8 cellular contexts compared by ENCODE assay signal in genomic region chr3:48503406-48504050, GRCh38. TPM values are rescaled to one million over a fixed set of nuclear protein-coding genes. Genes with fewer than 3 reads are reported as not detected.
DNase-seq lines count a peak whose midpoint lies in the region; ATAC-seq and TF ChIP-seq lines count a peak whose summit lies in the region.

No MANE protein-coding gene starts in this region.

- peak overlapping the region; percentile 69 to 94 for H3K27ac Mint-ChIP-seq in activated naive CD4-positive, alpha-beta T cell treated with anti-CD3 and anti-CD28 coated beads, Interleukin-2, amount 50 U/mL, for 72 hours

- DNase-seq in activated CD4-positive, alpha-beta T cell treated with anti-CD3 and anti-CD28 coated beads for 48 hours, result peak; percentile 32
- DNase-seq in activated CD4-positive, alpha-beta T cell treated with anti-CD3 and anti-CD28 coated beads, Interleukin-2, amount 50 U/mL, for 1 hour, result no peak
- no peak for DNase-seq in activated naive CD4-positive, alpha-beta T cell treated with anti-CD3 and anti-CD28 coated beads, Interleukin-2, amount 50 U/mL, for 72 hours (ENCODE audit: low spot score in 2 of 2)
- DNase-seq in left ventricle myocardium inferior (peak; percentile 42), renal cortical epithelial cell (ENCODE audit: low read depth) (peak; percentile 43), inferior parietal cortex (ENCODE audit: extremely low spot score) (no peak)

- H3K4me1 ChIP-seq in left ventricle myocardium inferior, result peaks cover 39% of the 10 kb centered on the region

- peaks cover under 1 to 2% of the 10 kb centered on the region in 2 donors for H3K36me3 Mint-ChIP-seq in activated naive CD4-positive, alpha-beta T cell treated with anti-CD3 and anti-CD28 coated beads, Interleukin-2, amount 50 U/mL, for 72 hours

- intact Hi-C loops in left ventricle myocardium inferior (cut with micrococcal nuclease), result no loop called here

- peak overlapping the region; percentile 79 for H3K4me3 ChIP-seq in left ventricle myocardium inferior

- no peaks in the 10 kb centered on the region for H3K9me3 Mint-ChIP-seq in activated naive CD4-positive, alpha-beta T cell treated with anti-CD3 and anti-CD28 coated beads, Interleukin-2, amount 50 U/mL, for 72 hours

- no peak for TF ChIP-seq CTCF in left ventricle myocardium inferior (IDR thresholded peaks at IDR 0.05; ENCODE audit: borderline replicate concordance)

- ATAC-seq in activated naive CD4-positive, alpha-beta T cell treated with anti-CD3 and anti-CD28 coated beads, Interleukin-2, amount 50 U/mL, for 72 hours, result no peak
- ATAC-seq in HG02885 (IDR thresholded peaks at IDR 0.05; ENCODE audit: poor library complexity, unreplicated experiment) (no peak), HG03045 (IDR thresholded peaks at IDR 0.05; ENCODE audit: unreplicated experiment) (no peak)

- H3K27me3 ChIP-seq in left ventricle myocardium inferior (ENCODE audit: low read depth), result no peaks in the 10 kb centered on the region

- H3K27ac ChIP-seq in left ventricle myocardium inferior (replicated peaks), result peak overlapping the region; percentile 96

- peaks cover 6% of the 10 kb centered on the region for H3K36me3 ChIP-seq in left ventricle myocardium inferior

- no peaks in the 10 kb centered on the region for H3K9me3 ChIP-seq in left ventricle myocardium inferior (replicated peaks)

RNA-seq across cellular contexts. Expression of gene SHISA5, which starts 0.4 kb away (rescaled TPM):
- 10 to 100 TPM; 64.0 to 75.3 TPM for total RNA-seq in activated naive CD4-positive, alpha-beta T cell treated with anti-CD3 and anti-CD28 coated beads, Interleukin-2, amount 50 U/mL, for 72 hours
- total RNA-seq in left ventricle myocardium inferior, result 47.3 TPM
- 116 and 143 TPM in 2 replicates for total RNA-seq in renal cortical epithelial cell

RNA-seq across cellular contexts. Expression of gene PFKFB4, which starts 53.1 kb away (rescaled TPM):
- 100 to 1,000 TPM in 1 of 2 donors, 1 to 10 TPM in 1; 6.3 to 139 TPM for total RNA-seq in activated naive CD4-positive, alpha-beta T cell treated with anti-CD3 and anti-CD28 coated beads, Interleukin-2, amount 50 U/mL, for 72 hours
- total RNA-seq in left ventricle myocardium inferior (1.5 TPM), renal cortical epithelial cell (11.3 and 38.2 TPM in 2 replicates)

RNA-seq across cellular contexts. Expression of gene ATRIP, which starts 57.0 kb away (rescaled TPM):
- 10 to 100 TPM; 10.1 to 15.9 TPM for total RNA-seq in activated naive CD4-positive, alpha-beta T cell treated with anti-CD3 and anti-CD28 coated beads, Interleukin-2, amount 50 U/mL, for 72 hours
- total RNA-seq in left ventricle myocardium inferior (4.3 TPM), renal cortical epithelial cell (4.3 and 5.2 TPM in 2 replicates)

Comparison
In these comparisons a context has a peak if more than half of its experiments do, and no peak if none do; other contexts are left out.
1. DNase-seq: peak in activated CD4-positive, alpha-beta T cell treated with anti-CD3 and anti-CD28 coated beads for 48 hours (single experiment), left ventricle myocardium inferior (single experiment) and renal cortical epithelial cell (single experiment); none in activated CD4-positive, alpha-beta T cell treated with anti-CD3 and anti-CD28 coated beads, Interleukin-2, amount 50 U/mL, for 1 hour (single experiment), activated naive CD4-positive, alpha-beta T cell treated with anti-CD3 and anti-CD28 coated beads, Interleukin-2, amount 50 U/mL, for 72 hours (0 of 2) and inferior parietal cortex (single experiment).